ENCODE assay signal across 25 cellular contexts in genomic region chr6:34571388-34571787, GRCh38. TPM values are rescaled to one million over a fixed set of nuclear protein-coding genes. Genes with fewer than 3 reads are reported as not detected.
DNase-seq lines count a peak whose midpoint lies in the region; ATAC-seq, FAIRE-seq and TF ChIP-seq lines count a peak whose summit lies in the region.
"Had no signal": no experiment of that assay in that cellular context is flagged by ENCODE, and none has a peak within 500 bp of the region (broad histone marks: within the 10 kb centered on the region; RNA-seq: fewer than 3 reads in every experiment).

No MANE protein-coding gene starts in this region.

- TF ChIP-seq CTCF in HepG2 (CRISPR knock-in tag; IDR thresholded peaks at IDR 0.05) = no peak
- no peak for TF ChIP-seq CTCF in right lobe of liver (IDR thresholded peaks at IDR 0.05)
- no peak for TF ChIP-seq CTCF in WTC11 (IDR thresholded peaks at IDR 0.05)
- TF ChIP-seq CTCF in CD14-positive monocyte (IDR thresholded peaks at IDR 0.05) = no peak

- TF ChIP-seq EP300 in HepG2 (IDR thresholded peaks at IDR 0.05; ENCODE audit: low read depth in 2 of 2, low read length in 2 of 2) = no peak
- TF ChIP-seq EP300 in HepG2 (CRISPR knock-in tag; IDR thresholded peaks at IDR 0.05; ENCODE audit: borderline replicate concordance) = no peak

- no peak overlapping the region for H2AFZ ChIP-seq in HepG2 (ENCODE audit: low read length)

- H3K36me3 ChIP-seq in HepG2 (replicated peaks in 1 of 2; ENCODE audit: control insufficient read depth in 1 of 2, insufficient read depth in 2 of 2, low read length in 2 of 2) = no peaks in the 10 kb centered on the region
- no peaks in the 10 kb centered on the region for H3K36me3 ChIP-seq in right lobe of liver

- CTCF ChIA-PET in HepG2 (lab: Yijun Ruan, JAX; ENCODE audit: low intra/inter-chr PET ratio, low total read pairs) (no interaction called here), WTC11 (lab: Charles Lee) (interaction anchor here (0.7 to 1.6 kb wide), 3 partner anchors 38 to 124 kb away, joined by 4 to 6 read pairs (median 5); no protein-coding TSS in a partner anchor)

- no TSS peak for BruUV-seq in HepG2 (replicated peaks; lab: Mats Ljungman, UMichigan)

- TF ChIP-seq POLR2A in HepG2 (IDR thresholded peaks at IDR 0.05; ENCODE audit: insufficient read depth in 1 of 2, low read depth in 2 of 2, low read length in 2 of 2) (no peak), right lobe of liver (IDR thresholded peaks at IDR 0.05) (no peak)

- H3K27ac ChIP-seq in HepG2 (ENCODE audit: extremely low read length, insufficient read depth, low read length) (no peak overlapping the region), right lobe of liver (no peak overlapping the region)
- H3K27ac ChIP-seq: A549, RWPE1 had no signal

- WGBS in HepG2 (ENCODE audit: low lambda C conversion rate) = 45% methylated on average over 9 of the region's 9 CpGs
- 77% methylated on average over 2 of the region's 9 CpGs for WGBS in right lobe of liver (ENCODE audit: insufficient coverage, low coverage, low lambda C conversion rate, missing lambda C conversion rate)

- H3K27ac Mint-ChIP-seq in WTC11 = 0 out of 2 replicates have a peak overlapping the region, but pooled peaks have one; percentile 8
- H3K27ac Mint-ChIP-seq in CD14-positive monocyte = peak overlapping the region in 1 of 7 donors; percentile 26
- H3K27ac Mint-ChIP-seq: B cell had no signal

- no peaks in the 10 kb centered on the region; the same call in 1 of the 2 replicates for H3K27me3 Mint-ChIP-seq in WTC11 (ENCODE audit: low read depth)
- H3K27me3 Mint-ChIP-seq in CD14-positive monocyte (ENCODE audit: low read depth in 3 of 3) = peaks cover 4 to 10% (median 8%) of the 10 kb centered on the region in 3 donors

- H3K4me2 ChIP-seq in HepG2 (ENCODE audit: low read depth, low read length) = no peak overlapping the region
- H3K4me2 ChIP-seq: A549 had no signal

- no peaks in the 10 kb centered on the region for H3K9me3 Mint-ChIP-seq in WTC11
- H3K9me3 Mint-ChIP-seq in CD14-positive monocyte = no peaks in the 10 kb centered on the region
- H3K9me3 Mint-ChIP-seq: IgD-negative memory B cell had no signal

- no peak for FAIRE-seq in HepG2 (lab: Jason Lieb, UNC)
- FAIRE-seq: A549, GM12892, H1 had no signal

- no peak overlapping the region; a peak in 1 of 6 replicates for H3K4me3 ChIP-seq in HepG2 (replicated peaks in 1 of 3; ENCODE audit: insufficient read depth in 1 of 3, low read depth in 2 of 3, low read length in 3 of 3)
- no peak overlapping the region for H3K4me3 ChIP-seq in right lobe of liver
- H3K4me3 ChIP-seq: A549 had no signal

- no peaks in the 10 kb centered on the region for H4K20me1 ChIP-seq in HepG2 (ENCODE audit: insufficient read depth, low read length)

- H3K9ac ChIP-seq in HepG2 (ENCODE audit: insufficient read depth, low read depth, low read length) = no peak overlapping the region

- H3K36me3 Mint-ChIP-seq in WTC11 = no peaks in the 10 kb centered on the region
- H3K36me3 Mint-ChIP-seq in CD14-positive monocyte = no peaks in the 10 kb centered on the region
- H3K36me3 Mint-ChIP-seq: IgD-negative memory B cell had no signal

- POLR2A ChIA-PET in HepG2 (lab: Yijun Ruan, JAX) = no interaction called here
- POLR2A ChIA-PET in WTC11 (lab: Charles Lee) = no interaction called here

- in situ Hi-C loops in HepG2 (cut with HindIII; ENCODE audit: extremely low pct_ligation_motif_present, low pct_unique_long_range_greater_than_20kb) = no loop called here

- H3K4me1 ChIP-seq in HepG2 (ENCODE audit: insufficient read depth, low read length) (peaks cover 54% of the 10 kb centered on the region), right lobe of liver (no peaks in the 10 kb centered on the region)

- H3K79me2 ChIP-seq in HepG2 (ENCODE audit: insufficient read depth, low read length) = no peaks in the 10 kb centered on the region

- ATAC-seq in HepG2 (peak; percentile 5), right lobe of liver (no peak), WTC11 (no peak)
- ATAC-seq: A549, Panc1 had no signal

- TF ChIP-seq RAD21 in HepG2 (CRISPR knock-in tag; IDR thresholded peaks at IDR 0.05) = no peak

- H3K4me1 Mint-ChIP-seq in WTC11 (peaks cover 21% of the 10 kb centered on the region), CD14-positive monocyte (peaks cover 4% of the 10 kb centered on the region)
- H3K4me1 Mint-ChIP-seq: B cell, IgD-negative memory B cell had no signal

- H3K4me3 Mint-ChIP-seq in WTC11 (no peak overlapping the region), CD14-positive monocyte (no peak overlapping the region)
- H3K4me3 Mint-ChIP-seq: B cell had no signal

- peaks cover 1 to 17% of the 10 kb centered on the region in 2 experiments; a peak in 4 of 5 replicates for H3K27me3 ChIP-seq in HepG2 (ENCODE audit: control insufficient read depth in 1 of 2, insufficient read depth in 2 of 2, low read length in 2 of 2)
- H3K27me3 ChIP-seq in right lobe of liver = no peaks in the 10 kb centered on the region

- DNase-seq in HepG2 (ENCODE audit: low spot score) = no peak
- DNase-seq in right lobe of liver = no peak
- no peak for DNase-seq in WTC11 (ENCODE audit: low spot score)
- peak; percentile 12 for DNase-seq in hepatic stellate cell (ENCODE audit: low spot score)
- no peak for DNase-seq in activated naive CD4-positive, alpha-beta T cell treated with anti-CD3 and anti-CD28 coated beads, Interleukin-2, amount 50 U/mL, for 16 hours
- DNase-seq in GOT3 (lab: John Stamatoyannopoulos, UW) = no peak
- DNase-seq in CD14-positive monocyte (ENCODE audit: low spot score) = no peak
- DNase-seq: Calu3, DMS79 treated with DMSO at 0.1 percent for 48 hours, GF-D8, NCI-H1048, NCI-H1417, NCI-H1694, NCI-H2081, NCI-H2227 treated with DMSO at 0.1 percent for 48 hours, NCI-H526 treated with DMSO at 0.1 percent for 48 hours, SHP77 treated with DMSO at 0.1 percent for 48 hours had no signal

- H3K9me3 ChIP-seq in HepG2 (ENCODE audit: low read length) (no peaks in the 10 kb centered on the region), right lobe of liver (no peaks in the 10 kb centered on the region)
- H3K9me3 ChIP-seq: A549 had no signal

- intact Hi-C loops in HepG2 (cut with micrococcal nuclease; ENCODE audit: unreplicated experiment) (no loop called here), right lobe of liver (cut with DNase I) (no loop called here), CD14-positive monocyte (cut with micrococcal nuclease) (no loop called here)

TF ChIP-seq in HepG2, 621 proteins besides CTCF, POLR2A, EP300 and RAD21 (continues in another document):
- TF ChIP-seq ZNF768 (CRISPR knock-in tag; IDR thresholded peaks at IDR 0.05) (peak; percentile 68), ZNF230 (CRISPR knock-in tag; IDR thresholded peaks at IDR 0.05) (no peak)

TF ChIP-seq in WTC11, 78 proteins besides CTCF, POLR2A, EP300 and RAD21 (continues in another document):
- 0 out of 2 replicates have a peak, but pooled peaks have one; percentile 40 for TF ChIP-seq TCF7 (CRISPR knock-in tag; IDR thresholded peaks at IDR 0.05; ENCODE audit: low read depth)
- TF ChIP-seq ZBTB43 (CRISPR knock-in tag; IDR thresholded peaks at IDR 0.05) = no peak
- no peak for TF ChIP-seq PREB (CRISPR knock-in tag; IDR thresholded peaks at IDR 0.05; ENCODE audit: borderline replicate concordance)
- no peak for TF ChIP-seq JAZF1 (CRISPR knock-in tag; IDR thresholded peaks at IDR 0.05)
- no peak for TF ChIP-seq MXD4 (CRISPR knock-in tag; IDR thresholded peaks at IDR 0.05; ENCODE audit: borderline replicate concordance)

RNA-seq across cellular contexts. Expression of gene SPDEF, which starts 15.3 kb away (rescaled TPM):
- not detected in 2 replicates for total RNA-seq in HepG2 (2016; rRNA removed; fragmentation: Illumina TruSeq; extraction: Trizol)
- not detected in 2 replicates for total RNA-seq in HepG2 (2016; cell fraction: cytosol; rRNA removed; fragmentation: Illumina TruSeq; extraction: Trizol; ENCODE audit: low read depth)
- not detected in 2 replicates for total RNA-seq in HepG2 (2016; cell fraction: insoluble cytoplasmic fraction; rRNA removed; fragmentation: Illumina TruSeq; extraction: Trizol)
- not detected in 2 replicates for total RNA-seq in HepG2 (2016; cell fraction: membrane; rRNA removed; fragmentation: Illumina TruSeq; extraction: Trizol)
- total RNA-seq in HepG2 (2016; cell fraction: nucleus; rRNA removed; fragmentation: Illumina TruSeq; extraction: Trizol) = not detected in 2 replicates
- polyA plus RNA-seq in HepG2 (2011; rRNA removed) = 0.03 TPM in 1 of 2 replicates, not detected in the other
- polyA plus RNA-seq in HepG2 (2011; cell fraction: cytosol; rRNA removed) = not detected in 2 replicates
- polyA plus RNA-seq in HepG2 (2011; cell fraction: nucleus; rRNA removed) = 0.07 and 0.08 TPM in 2 replicates
- not detected in 2 replicates for polyA plus RNA-seq in HepG2 (2012)
- polyA plus RNA-seq in HepG2 (2016; cell fraction: cytosol; fragmentation: Illumina TruSeq; extraction: Trizol; ENCODE audit: low read depth) = not detected in 2 replicates
- polyA plus RNA-seq in HepG2 (2016; cell fraction: insoluble cytoplasmic fraction; fragmentation: Illumina TruSeq; extraction: Trizol; ENCODE audit: low read depth) = not detected in 2 replicates
- polyA plus RNA-seq in HepG2 (2016; cell fraction: membrane; fragmentation: Illumina TruSeq; extraction: Trizol; ENCODE audit: low read depth) = not detected in 2 replicates
- not detected in 2 replicates for polyA plus RNA-seq in HepG2 (2016; cell fraction: nucleus; fragmentation: Illumina TruSeq; extraction: Trizol; ENCODE audit: insufficient read depth, low read depth)
- not detected in 2 replicates for polyA minus RNA-seq in HepG2 (2011; rRNA and poly(A)+ RNA removed; ENCODE audit: low replicate concordance)
- not detected in 2 replicates for polyA minus RNA-seq in HepG2 (2011; cell fraction: cytosol; rRNA and poly(A)+ RNA removed)
- not detected in 2 replicates for polyA minus RNA-seq in HepG2 (2011; cell fraction: nucleus; rRNA and poly(A)+ RNA removed)
- not detected for total RNA-seq in right lobe of liver
- total RNA-seq in WTC11 (2021) = 0.44 to 0.72 TPM (median 0.50 TPM) in 3 replicates
- not detected for polyA plus RNA-seq in CD14-positive monocyte
- total RNA-seq: B cell, NCI-H460 had no signal
- polyA plus RNA-seq: IgD-negative memory B cell had no signal

Comparison
In these comparisons a context has a peak if more than half of its experiments do, and no peak if none do; other contexts are left out.
1. Of the 50 proteins assayed by ChIP-seq in both HepG2 and WTC11: peak only in HepG2: none; only in WTC11: TCF7; in both: none; in neither: 49.